ENCODE assay signal across 18 cellular contexts in genomic region chr1:202310071-202310725, GRCh38. TPM values are rescaled to one million over a fixed set of nuclear protein-coding genes. Genes with fewer than 3 reads are reported as not detected.
A peak's percentile ranks its signal among the peaks of the same experiment; 100 is the strongest.
DNase-seq lines count a peak whose midpoint lies in the region; ATAC-seq, FAIRE-seq and TF ChIP-seq lines count a peak whose summit lies in the region.
"Had no signal": no experiment of that assay in that cellular context is flagged by ENCODE, and none has a peak within 500 bp of the region (broad histone marks: within the 10 kb centered on the region; RNA-seq: fewer than 3 reads in every experiment).

No MANE protein-coding gene starts in this region.

- H3K27ac ChIP-seq in small intestine (ENCODE audit: low read depth in 1 of 2, low read length in 1 of 2): no peak overlapping the region

- no peaks in the 10 kb centered on the region for H3K36me3 Mint-ChIP-seq in activated T-helper 17 cell treated with anti-CD3 and anti-CD28 coated beads, Interleukin-2, amount 50 U/mL, for 72 hours (ENCODE audit: low read depth)

- FAIRE-seq in D721Med (lab: Jason Lieb, UNC) (no peak), small intestine (lab: Jason Lieb, UNC) (no peak)
- FAIRE-seq: GM12892, GM19239, H1 had no signal

- no peak for TF ChIP-seq CTCF in D721Med (IDR thresholded peaks at IDR 0.05; ENCODE audit: insufficient read depth, missing control alignments)

- H3K27me3 ChIP-seq in small intestine (ENCODE audit: control insufficient read depth in 2 of 2, insufficient read depth in 2 of 2, low read length in 2 of 2): no peaks in the 10 kb centered on the region

- H3K36me3 ChIP-seq in small intestine (ENCODE audit: control insufficient read depth in 2 of 2, insufficient read depth in 2 of 2, low read length in 2 of 2): no peaks in the 10 kb centered on the region
- H3K36me3 ChIP-seq: HAP-1 had no signal

- H3K9me3 Mint-ChIP-seq in activated T-helper 17 cell treated with anti-CD3 and anti-CD28 coated beads, Interleukin-2, amount 50 U/mL, for 72 hours: no peaks in the 10 kb centered on the region
- H3K9me3 Mint-ChIP-seq: CD8-positive, alpha-beta memory T cell had no signal

- no peaks in the 10 kb centered on the region for H3K4me1 Mint-ChIP-seq in activated T-helper 17 cell treated with anti-CD3 and anti-CD28 coated beads, Interleukin-2, amount 50 U/mL, for 72 hours

- H3K4me3 Mint-ChIP-seq in activated T-helper 17 cell treated with anti-CD3 and anti-CD28 coated beads, Interleukin-2, amount 50 U/mL, for 72 hours: no peak overlapping the region
- H3K4me3 Mint-ChIP-seq: CD8-positive, alpha-beta memory T cell had no signal

- DNase-seq in NCI-H510A treated with DMSO at 0.1 percent for 48 hours (lab: John Stamatoyannopoulos, UW) (peak; percentile 15), NCI-H510A (lab: John Stamatoyannopoulos, UW) (no peak), D721Med (ENCODE audit: insufficient read length, low spot score) (peak; percentile 12), small intestine (peak; percentile 26), NCI-H2196 (lab: John Stamatoyannopoulos, UW; ENCODE audit: unreplicated experiment) (no peak), COR-L47 (lab: John Stamatoyannopoulos, UW) (no peak), C1 segment of cervical spinal cord (lab: John Stamatoyannopoulos, UW) (no peak)
- DNase-seq: 8988T; ACHN; CD8-positive, alpha-beta memory T cell; DMS 273 treated with DMSO at 0.1 percent for 48 hours; DND-41; GDM1 had no signal

- peaks cover 3% of the 10 kb centered on the region for H3K27me3 Mint-ChIP-seq in activated T-helper 17 cell treated with anti-CD3 and anti-CD28 coated beads, Interleukin-2, amount 50 U/mL, for 72 hours

- no peak for ATAC-seq in activated T-helper 17 cell treated with anti-CD3 and anti-CD28 coated beads, Interleukin-2, amount 50 U/mL, for 72 hours (replicated peaks)

- no peaks in the 10 kb centered on the region for H3K9me3 ChIP-seq in small intestine (ENCODE audit: control insufficient read depth, low read depth)
- H3K9me3 ChIP-seq: HAP-1 had no signal

- H3K4me3 ChIP-seq in small intestine (ENCODE audit: low read depth in 1 of 2, low read length in 2 of 2): no peak overlapping the region
- H3K4me3 ChIP-seq: HAP-1 had no signal

- H3K4me1 ChIP-seq in small intestine (ENCODE audit: control insufficient read depth in 2 of 2, insufficient read depth in 1 of 2, low read depth in 1 of 2, low read length in 1 of 2): no peaks in the 10 kb centered on the region
- H3K4me1 ChIP-seq: HAP-1 had no signal

- peak overlapping the region; percentile 12 for H3K27ac Mint-ChIP-seq in activated T-helper 17 cell treated with anti-CD3 and anti-CD28 coated beads, Interleukin-2, amount 50 U/mL, for 72 hours

RNA-seq across cellular contexts. Expression of gene UBE2T, which starts 31.5 kb away (rescaled TPM):
- 10 to 100 TPM; 59.7 to 83.7 TPM for total RNA-seq in activated T-helper 17 cell treated with anti-CD3 and anti-CD28 coated beads, Interleukin-2, amount 50 U/mL, for 72 hours
- 10 to 100 TPM in 1 of 3 donors, 1 to 10 TPM in 2; 9.2 to 39.5 (median 9.4) TPM for polyA plus RNA-seq in small intestine

RNA-seq across cellular contexts. Expression of gene PPP1R12B, which starts 38.3 kb away (rescaled TPM):
- total RNA-seq in activated T-helper 17 cell treated with anti-CD3 and anti-CD28 coated beads, Interleukin-2, amount 50 U/mL, for 72 hours: 10 to 100 TPM; 21.6 to 26.0 TPM
- polyA plus RNA-seq in small intestine: 10 to 100 TPM in 1 of 3 donors, 1 to 10 TPM in 2; 1.1 to 18.1 (median 4.1) TPM

Comparison
In these comparisons a context has a peak if more than half of its experiments do, and no peak if none do; other contexts are left out.
1. DNase-seq: peak in NCI-H510A treated with DMSO at 0.1 percent for 48 hours (single experiment), D721Med (single experiment) and small intestine (single experiment); none in NCI-H510A (single experiment), NCI-H2196 (single experiment), COR-L47 (single experiment) and C1 segment of cervical spinal cord (0 of 14).